ENCODE assay signal across 31 cellular contexts in genomic region chr9:132809677-132810076, GRCh38.
"Had no signal": no experiment of that assay in that cellular context is flagged by ENCODE, and none has a peak within 500 bp of the region (broad histone marks: within the 10 kb centered on the region; RNA-seq: fewer than 3 reads in every experiment).

No MANE protein-coding gene starts in this region.

- H3K4me1 Mint-ChIP-seq: stimulated activated naive CD8-positive, alpha-beta T cell treated with anti-CD3 and anti-CD28 coated beads, Interleukin-15, amount 100 ng/mL, for 72 hours had no signal

- H3K9me3 Mint-ChIP-seq: activated naive CD4-positive, alpha-beta T cell treated with anti-CD3 and anti-CD28 coated beads, Interleukin-2, amount 50 U/mL, for 72 hours; activated T-helper 2 cell treated with anti-CD3 and anti-CD28 coated beads, Interferon-gamma antibody, Interleukin-2, Interleukin-4, amounts not matched to agents 10 μg/mL and 5 μg/mL and 100 μg/mL, durations not matched to agents 14 hours and 24 hours and 36 hours; stimulated activated naive CD8-positive, alpha-beta T cell treated with anti-CD3 and anti-CD28 coated beads, Interleukin-15, amount 100 ng/mL, for 72 hours had no signal

- DNase-seq: activated CD4-positive, alpha-beta T cell treated with anti-CD3 and anti-CD28 coated beads for 48 hours; activated CD4-positive, alpha-beta T cell treated with anti-CD3 and anti-CD28 coated beads, Interleukin-2, amount 50 U/mL, for 48 hours; activated naive CD4-positive, alpha-beta T cell; activated T-cell treated with anti-CD3 and anti-CD28 coated beads, Interleukin-2, amount 50 U/mL, for 48 hours; anterior cingulate cortex; dermis blood vessel endothelial cell; effector CD4-positive, alpha-beta T cell; foreskin keratinocyte; heart right ventricle; kidney glomerular epithelial cell; left ventricle myocardium inferior; ovary; stimulated activated CD4-positive, alpha-beta T cell treated with anti-CD3 and anti-CD28 coated beads, Interleukin-12 subunit alpha, Interleukin-12 subunit beta, amount 100 ng/mL, for 4 hours; stimulated activated CD4-positive, alpha-beta T cell treated with anti-CD3 and anti-CD28 coated beads, Interleukin-4, amount 100 ng/mL, for 1 hour; stimulated activated naive CD8-positive, alpha-beta T cell treated with anti-CD3 and anti-CD28 coated beads, Interleukin-15, amount 100 ng/mL, for 72 hours; substantia nigra; T-helper 17 cell; T1000; thyroid gland; upper lobe of left lung; WERI-Rb-1 had no signal

- H3K4me3 ChIP-seq: esophagus muscularis mucosa, heart right ventricle, left ventricle myocardium inferior, lung, ovary, skin epidermis, thyroid gland, upper lobe of left lung had no signal

- H3K27me3 ChIP-seq: ovary, thyroid gland, upper lobe of left lung had no signal

- H3K36me3 ChIP-seq: esophagus muscularis mucosa, heart right ventricle, left ventricle myocardium inferior, neutrophil, ovary, thyroid gland, upper lobe of left lung, WERI-Rb-1 had no signal

- H3K27ac ChIP-seq: esophagus muscularis mucosa, foreskin keratinocyte, heart right ventricle, left ventricle myocardium inferior, neutrophil, ovary, skin epidermis, thyroid gland, upper lobe of left lung, WERI-Rb-1 had no signal

- H3K4me3 Mint-ChIP-seq: nephron; stimulated activated naive CD8-positive, alpha-beta T cell treated with anti-CD3 and anti-CD28 coated beads, Interleukin-15, amount 100 ng/mL, for 72 hours; T-helper 17 cell had no signal

- H3K36me3 Mint-ChIP-seq: activated naive CD4-positive, alpha-beta T cell treated with anti-CD3 and anti-CD28 coated beads, Interleukin-2, amount 50 U/mL, for 72 hours had no signal

- ATAC-seq: activated CD4-positive, CD25-positive, alpha-beta regulatory T cell treated with anti-CD3 and anti-CD28 coated beads, Interleukin-2, amount 50 U/mL, for 24 hours; activated naive CD4-positive, alpha-beta T cell treated with anti-CD3 and anti-CD28 coated beads, Interleukin-2, amount 50 U/mL, for 72 hours; foreskin keratinocyte; heart right ventricle; sciatic nerve; stimulated activated naive CD8-positive, alpha-beta T cell treated with anti-CD3 and anti-CD28 coated beads, Interleukin-15, amount 100 ng/mL, for 72 hours; T-helper 17 cell had no signal

- H3K4me1 ChIP-seq: esophagus muscularis mucosa, foreskin keratinocyte, heart right ventricle, left ventricle myocardium inferior, thyroid gland, upper lobe of left lung had no signal

- H3K27ac Mint-ChIP-seq: activated naive CD4-positive, alpha-beta T cell treated with anti-CD3 and anti-CD28 coated beads, Interleukin-2, amount 50 U/mL, for 72 hours; activated T-helper 2 cell treated with anti-CD3 and anti-CD28 coated beads, Interferon-gamma antibody, Interleukin-2, Interleukin-4, amounts not matched to agents 10 μg/mL and 5 μg/mL and 100 μg/mL, durations not matched to agents 14 hours and 24 hours and 36 hours; progenitor cell of endocrine pancreas; T-helper 17 cell had no signal

- H3K9me3 ChIP-seq: esophagus muscularis mucosa, heart right ventricle, left ventricle myocardium inferior, neutrophil, ovary, thyroid gland, upper lobe of left lung had no signal
